In the genomic region with DNA sequence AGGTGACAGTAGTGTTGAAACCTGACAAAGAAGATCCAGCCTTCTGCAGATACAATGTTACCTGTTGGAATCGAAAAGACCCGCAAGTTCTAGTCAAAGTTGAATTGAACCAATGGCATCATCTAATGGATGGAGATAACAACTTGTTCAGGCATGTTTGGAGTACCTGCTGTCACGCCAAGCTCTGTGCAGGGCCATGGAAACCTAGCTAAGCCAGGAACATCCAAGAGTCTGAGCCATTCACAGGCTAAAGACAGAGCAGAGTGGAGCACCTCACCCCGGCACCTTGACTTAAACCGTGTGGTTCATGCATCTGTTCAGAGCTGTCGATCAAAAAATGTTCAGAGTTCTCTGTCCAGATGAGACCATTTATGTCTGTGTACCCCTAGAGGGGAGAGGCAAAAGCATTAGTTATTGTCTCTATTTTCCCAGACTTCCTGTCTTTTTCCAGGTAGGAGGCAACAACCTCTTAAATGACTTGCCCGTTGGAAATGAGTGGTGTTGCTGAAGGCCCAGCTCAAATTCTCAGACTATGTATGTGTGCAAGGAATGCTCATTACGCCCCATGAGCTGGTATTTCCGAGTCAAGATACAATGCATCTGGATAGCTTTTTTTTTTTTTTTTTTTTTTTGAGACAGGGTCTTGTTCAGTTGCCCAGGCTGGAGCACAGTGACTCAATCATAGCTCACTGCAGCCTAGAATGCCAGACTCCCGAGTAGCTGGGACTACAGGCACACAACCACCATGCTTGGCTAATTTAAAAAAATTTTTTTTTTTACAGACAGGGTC, we compare ENCODE assay signal across 25 cellular contexts. TPM values are rescaled to one million over a fixed set of nuclear protein-coding genes. Genes with fewer than 3 reads are reported as not detected.
DNase-seq lines count a peak whose midpoint lies in the region; ATAC-seq and TF ChIP-seq lines count a peak whose summit lies in the region.
"Had no signal": no experiment of that assay in that cellular context is flagged by ENCODE, and none has a peak within 500 bp of the region (broad histone marks: within the 10 kb centered on the region; RNA-seq: fewer than 3 reads in every experiment).

No MANE protein-coding gene starts in this region.

- H3K4me1 Mint-ChIP-seq in activated naive CD4-positive, alpha-beta T cell treated with anti-CD3 and anti-CD28 coated beads, Interleukin-2, amount 10 ng/mL, durations not matched to agents 7 days and 5 days: no peaks in the 10 kb centered on the region
- H3K4me1 Mint-ChIP-seq: activated naive CD8-positive, alpha-beta T cell treated with anti-CD3 and anti-CD28 coated beads, Interleukin-2, amount 50 U/mL, for 24 hours; activated T-helper 17 cell treated with anti-CD3 and anti-CD28 coated beads, Interleukin-2, amount 50 U/mL, for 72 hours; CD14-positive monocyte; central memory CD8-positive, alpha-beta T cell; GM23338; natural killer cell had no signal

- no peaks in the 10 kb centered on the region for H3K9me3 Mint-ChIP-seq in activated naive CD4-positive, alpha-beta T cell treated with anti-CD3 and anti-CD28 coated beads, Interleukin-2, amount 10 ng/mL, durations not matched to agents 7 days and 5 days
- H3K9me3 Mint-ChIP-seq: activated naive CD8-positive, alpha-beta T cell treated with anti-CD3 and anti-CD28 coated beads, Interleukin-2, amount 50 U/mL, for 24 hours; activated T-helper 17 cell treated with anti-CD3 and anti-CD28 coated beads, Interleukin-2, amount 50 U/mL, for 72 hours; CD14-positive monocyte; central memory CD8-positive, alpha-beta T cell; GM23338; natural killer cell; T-helper 2 cell treated with Interferon-gamma antibody and Interleukin-4, amounts not matched to agents 5 μg/mL and 100 μg/mL, for 36 hours had no signal

- no peaks in the 10 kb centered on the region for H3K36me3 ChIP-seq in SJSA1
- no peaks in the 10 kb centered on the region for H3K36me3 ChIP-seq in skeletal muscle satellite cell (ENCODE audit: insufficient read depth, low read length)
- H3K36me3 ChIP-seq in aorta (ENCODE audit: control insufficient read depth in 1 of 2, insufficient read depth in 2 of 2, low read length in 1 of 2): no peaks in the 10 kb centered on the region
- H3K36me3 ChIP-seq: esophagus muscularis mucosa, suprapubic skin had no signal

- peaks cover 27% of the 10 kb centered on the region for H3K27me3 Mint-ChIP-seq in activated naive CD4-positive, alpha-beta T cell treated with anti-CD3 and anti-CD28 coated beads, Interleukin-2, amount 10 ng/mL, durations not matched to agents 7 days and 5 days

- H3K4me3 ChIP-seq in SJSA1 (no peak overlapping the region), fibroblast of mammary gland (ENCODE audit: control insufficient read depth, low read depth, low read length) (no peak overlapping the region), skeletal muscle satellite cell (ENCODE audit: low read length) (no peak overlapping the region), aorta (ENCODE audit: low read length in 2 of 2) (no peak overlapping the region), right cardiac atrium (ENCODE audit: low read length) (no peak overlapping the region)
- H3K4me3 ChIP-seq: esophagus muscularis mucosa, GM23338, hepatocyte, suprapubic skin had no signal

- H3K27ac ChIP-seq in SJSA1 (peak overlapping the region; percentile 76), aorta (ENCODE audit: low read depth in 1 of 2, low read length in 2 of 2) (no peak overlapping the region), right cardiac atrium (ENCODE audit: low read length) (no peak overlapping the region)
- H3K27ac ChIP-seq: esophagus muscularis mucosa, hepatocyte, parathyroid adenoma, suprapubic skin had no signal

- no peak for ATAC-seq in aorta (ENCODE audit: low FRiP score)
- ATAC-seq in right cardiac atrium: no peak
- ATAC-seq: activated naive CD8-positive, alpha-beta T cell treated with anti-CD3 and anti-CD28 coated beads, Interleukin-2, amount 50 U/mL, for 24 hours; activated T-helper 17 cell treated with anti-CD3 and anti-CD28 coated beads, Interleukin-2, amount 50 U/mL, for 72 hours; GM23338; natural killer cell had no signal

- H3K27me3 ChIP-seq in SJSA1 (replicated peaks): no peaks in the 10 kb centered on the region
- H3K27me3 ChIP-seq in skeletal muscle satellite cell (ENCODE audit: control insufficient read depth, insufficient read depth, low read length): no peaks in the 10 kb centered on the region
- H3K27me3 ChIP-seq in aorta (ENCODE audit: control insufficient read depth in 1 of 2, insufficient read depth in 2 of 2, low read length in 1 of 2): no peaks in the 10 kb centered on the region
- H3K27me3 ChIP-seq in right cardiac atrium (ENCODE audit: control insufficient read depth, insufficient read depth): no peaks in the 10 kb centered on the region
- H3K27me3 ChIP-seq: esophagus muscularis mucosa, suprapubic skin had no signal

- intact Hi-C loops in aorta (cut with DNase I) (no loop called here), right cardiac atrium (cut with DNase I) (no loop called here)

- WGBS in aorta, 2 donors: 73 to 78% methylated on average over 10 of the region's 10 CpGs
- WGBS in right cardiac atrium: 85% methylated on average over 10 of the region's 10 CpGs

- no peak overlapping the region for H3K27ac Mint-ChIP-seq in activated naive CD4-positive, alpha-beta T cell treated with anti-CD3 and anti-CD28 coated beads, Interleukin-2, amount 10 ng/mL, durations not matched to agents 7 days and 5 days
- H3K27ac Mint-ChIP-seq: activated naive CD8-positive, alpha-beta T cell treated with anti-CD3 and anti-CD28 coated beads, Interleukin-2, amount 50 U/mL, for 24 hours; activated T-helper 17 cell treated with anti-CD3 and anti-CD28 coated beads, Interleukin-2, amount 50 U/mL, for 72 hours; CD14-positive monocyte; GM23338; natural killer cell; T-helper 2 cell treated with Interferon-gamma antibody and Interleukin-4, amounts not matched to agents 5 μg/mL and 100 μg/mL, for 36 hours had no signal

- no peak overlapping the region for H3K9ac ChIP-seq in skeletal muscle satellite cell (ENCODE audit: low read depth, low read length)
- H3K9ac ChIP-seq: parathyroid adenoma had no signal

- peaks cover 75% of the 10 kb centered on the region for H3K4me1 ChIP-seq in SJSA1 (replicated peaks)
- peaks cover 78% of the 10 kb centered on the region for H3K4me1 ChIP-seq in skeletal muscle satellite cell (ENCODE audit: control insufficient read depth, insufficient read depth, low read length)
- no peaks in the 10 kb centered on the region for H3K4me1 ChIP-seq in aorta (ENCODE audit: control insufficient read depth in 1 of 2, insufficient read depth in 2 of 2, low read length in 2 of 2)
- H3K4me1 ChIP-seq in right cardiac atrium (ENCODE audit: control insufficient read depth, insufficient read depth, low read length): no peaks in the 10 kb centered on the region
- H3K4me1 ChIP-seq: parathyroid adenoma had no signal

- peak; percentile 91 for DNase-seq in ELR (ENCODE audit: low read depth)
- peak; percentile 80 to 83 for DNase-seq in SJSA1 (ENCODE audit: low read depth in 1 of 2, low spot score in 2 of 2)
- DNase-seq in fibroblast of mammary gland (ENCODE audit: low read depth): peak; percentile 83
- no peak for DNase-seq in aorta
- no peak for DNase-seq in activated naive CD4-positive, alpha-beta T cell treated with anti-CD3 and anti-CD28 coated beads, Interleukin-2, amount 10 ng/mL, durations not matched to agents 7 days and 5 days
- no peak for DNase-seq in right cardiac atrium
- DNase-seq: activated CD4-positive, CD25-positive, alpha-beta regulatory T cell treated with anti-CD3 and anti-CD28 coated beads, Interleukin-2, amount 50 U/mL, for 72 hours; activated naive CD8-positive, alpha-beta T cell treated with anti-CD3 and anti-CD28 coated beads, Interleukin-2, amount 50 U/mL, for 24 hours; DMS153; kidney glomerular epithelial cell; mesendoderm; natural killer cell; NCI-H2029 treated with DMSO at 0.1 percent for 48 hours; NCI-H69; stimulated activated CD4-positive, alpha-beta T cell treated with anti-CD3 and anti-CD28 coated beads, Interleukin-4, amount 100 ng/mL, for 24 hours had no signal

- H3K9me3 ChIP-seq in SJSA1 (replicated peaks) (no peaks in the 10 kb centered on the region), skeletal muscle satellite cell (replicated peaks; ENCODE audit: low read length) (no peaks in the 10 kb centered on the region), aorta (ENCODE audit: control insufficient read depth, low read length) (no peaks in the 10 kb centered on the region), right cardiac atrium (ENCODE audit: control insufficient read depth, low read length) (no peaks in the 10 kb centered on the region)
- H3K9me3 ChIP-seq: esophagus muscularis mucosa, suprapubic skin had no signal

- TF ChIP-seq CTCF in fibroblast of mammary gland (conservative IDR thresholded peaks at IDR 0.05; ENCODE audit: control insufficient read depth, insufficient read depth, low read depth, low read length): no peak

- peak overlapping the region; percentile 6 for H3K4me2 ChIP-seq in skeletal muscle satellite cell (ENCODE audit: low read length)
- H3K4me2 ChIP-seq: GM23338, hepatocyte had no signal

- CTCF ChIA-PET in activated naive CD4-positive, alpha-beta T cell treated with anti-CD3 and anti-CD28 coated beads, Interleukin-2, amount 10 ng/mL, durations not matched to agents 7 days and 5 days (lab: Charles Lee): no interaction called here

- no peaks in the 10 kb centered on the region for H3K36me3 Mint-ChIP-seq in activated naive CD4-positive, alpha-beta T cell treated with anti-CD3 and anti-CD28 coated beads, Interleukin-2, amount 10 ng/mL, durations not matched to agents 7 days and 5 days
- H3K36me3 Mint-ChIP-seq: CD14-positive monocyte, natural killer cell had no signal

- no peak overlapping the region for H3K4me3 Mint-ChIP-seq in activated naive CD4-positive, alpha-beta T cell treated with anti-CD3 and anti-CD28 coated beads, Interleukin-2, amount 10 ng/mL, durations not matched to agents 7 days and 5 days
- H3K4me3 Mint-ChIP-seq: activated naive CD8-positive, alpha-beta T cell treated with anti-CD3 and anti-CD28 coated beads, Interleukin-2, amount 50 U/mL, for 24 hours; activated T-helper 17 cell treated with anti-CD3 and anti-CD28 coated beads, Interleukin-2, amount 50 U/mL, for 72 hours; CD14-positive monocyte; central memory CD8-positive, alpha-beta T cell; GM23338; natural killer cell; T-helper 2 cell treated with Interferon-gamma antibody and Interleukin-4, amounts not matched to agents 5 μg/mL and 100 μg/mL, for 36 hours had no signal

RNA-seq across cellular contexts. Expression of a gene that starts 44.9 kb away (rescaled TPM):
- 9.8 and 13.0 TPM in 2 replicates for total RNA-seq in SJSA1 (2014; rRNA removed; shearing (Covaris generic))
- total RNA-seq in skeletal muscle satellite cell (2012; rRNA removed): 32.4 and 34.7 TPM in 2 replicates
- total RNA-seq in aorta: 10 to 100 TPM; 15.0 to 15.9 TPM
- polyA plus RNA-seq in aorta: 1 to 10 TPM; 1.3 to 2.2 TPM
- 10 to 100 TPM in 3 of 4 donors, 1 to 10 TPM in 1; 8.5 to 37.8 (median 12.6) TPM for total RNA-seq in right cardiac atrium
- 2.5 TPM for polyA plus RNA-seq in right cardiac atrium

Comparison
In these comparisons a context has a peak if more than half of its experiments do, and no peak if none do; other contexts are left out.
1. DNase-seq: peak in ELR (single experiment), SJSA1 (2 of 2) and fibroblast of mammary gland (single experiment); none in aorta (0 of 2), activated naive CD4-positive, alpha-beta T cell treated with anti-CD3 and anti-CD28 coated beads, Interleukin-2, amount 10 ng/mL, durations not matched to agents 7 days and 5 days (single experiment) and right cardiac atrium (0 of 3).